ENCODE assay signal across 24 cellular contexts in the genomic region with DNA sequence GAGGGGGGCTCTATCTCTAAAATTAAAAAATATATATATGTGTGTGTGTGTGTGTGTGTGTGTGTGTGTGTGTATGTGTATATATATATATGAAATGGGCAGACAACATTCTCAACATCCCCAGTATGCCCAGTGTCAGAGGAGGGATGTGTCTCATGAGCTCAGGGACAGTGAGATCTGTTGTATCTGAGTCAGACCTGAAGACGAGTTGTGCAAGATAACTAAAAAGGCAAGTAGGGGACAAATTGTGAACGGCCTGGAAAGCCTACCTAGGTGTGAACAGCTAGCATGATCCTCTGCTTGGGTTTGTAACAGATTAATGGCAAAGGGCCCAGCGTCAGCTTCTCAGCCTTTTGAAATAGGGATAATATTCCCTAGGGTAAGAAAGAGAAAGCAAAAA.
"Had no signal": no experiment of that assay in that cellular context is flagged by ENCODE, and none has a peak within 500 bp of the region (broad histone marks: within the 10 kb centered on the region; RNA-seq: fewer than 3 reads in every experiment).

No MANE protein-coding gene starts in this region.

- DNase-seq: colonic mucosa; cortex of kidney; dermis blood vessel endothelial cell; dorsolateral prefrontal cortex; effector CD4-positive, alpha-beta T cell; effector CD8-positive, alpha-beta T cell; effector memory CD4-positive, alpha-beta T cell; effector memory CD8-positive, alpha-beta T cell; endodermal cell; erythroblast; esophagus squamous epithelium; foreskin fibroblast; foreskin keratinocyte; foreskin melanocyte; glutamatergic neuron; head of caudate nucleus; heart left ventricle; heart right ventricle had no signal

- H3K27ac Mint-ChIP-seq: dendritic cell treated with granulocyte-macrophage colony-stimulating factor and Interleukin-4, amounts not matched to agents 40 ng/mL and 50 ng/mL, for 4 days; effector memory CD8-positive, alpha-beta T cell; endodermal cell had no signal

- H3K27me3 ChIP-seq: colonic mucosa, dorsolateral prefrontal cortex, esophagus muscularis mucosa, esophagus squamous epithelium, heart left ventricle, heart right ventricle had no signal

- H3K9me3 Mint-ChIP-seq: dendritic cell treated with granulocyte-macrophage colony-stimulating factor and Interleukin-4, amounts not matched to agents 40 ng/mL and 50 ng/mL, for 4 days; effector memory CD8-positive, alpha-beta T cell; endodermal cell had no signal

- H3K27me3 Mint-ChIP-seq: dendritic cell treated with granulocyte-macrophage colony-stimulating factor and Interleukin-4, amounts not matched to agents 40 ng/mL and 50 ng/mL, for 4 days had no signal

- ATAC-seq: effector memory CD8-positive, alpha-beta T cell; esophagus mucosa; foreskin keratinocyte; gastroesophageal sphincter; heart left ventricle; heart right ventricle had no signal

- H3K27ac ChIP-seq: colonic mucosa, coronary artery, dorsolateral prefrontal cortex, epithelial cell of prostate, esophagus muscularis mucosa, esophagus squamous epithelium, foreskin keratinocyte, gastroesophageal sphincter, heart left ventricle, heart right ventricle had no signal

- H3K9me3 ChIP-seq: colonic mucosa, esophagus muscularis mucosa, esophagus squamous epithelium, gastroesophageal sphincter, heart left ventricle, heart right ventricle had no signal

- H3K4me3 Mint-ChIP-seq: dendritic cell treated with granulocyte-macrophage colony-stimulating factor and Interleukin-4, amounts not matched to agents 40 ng/mL and 50 ng/mL, for 4 days; effector memory CD8-positive, alpha-beta T cell; endodermal cell had no signal

- H3K4me1 Mint-ChIP-seq: endodermal cell had no signal

- H3K36me3 ChIP-seq: colonic mucosa, esophagus muscularis mucosa, esophagus squamous epithelium, gastroesophageal sphincter, heart left ventricle, heart right ventricle had no signal

- H3K4me1 ChIP-seq: colonic mucosa, esophagus muscularis mucosa, esophagus squamous epithelium, foreskin keratinocyte, gastroesophageal sphincter, heart left ventricle, heart right ventricle had no signal

- H3K4me3 ChIP-seq: colonic mucosa, coronary artery, dorsolateral prefrontal cortex, esophagus muscularis mucosa, esophagus squamous epithelium, gastroesophageal sphincter, heart left ventricle, heart right ventricle had no signal
